Comparison of ENCODE assay signal across 23 cellular contexts in the genomic region with DNA sequence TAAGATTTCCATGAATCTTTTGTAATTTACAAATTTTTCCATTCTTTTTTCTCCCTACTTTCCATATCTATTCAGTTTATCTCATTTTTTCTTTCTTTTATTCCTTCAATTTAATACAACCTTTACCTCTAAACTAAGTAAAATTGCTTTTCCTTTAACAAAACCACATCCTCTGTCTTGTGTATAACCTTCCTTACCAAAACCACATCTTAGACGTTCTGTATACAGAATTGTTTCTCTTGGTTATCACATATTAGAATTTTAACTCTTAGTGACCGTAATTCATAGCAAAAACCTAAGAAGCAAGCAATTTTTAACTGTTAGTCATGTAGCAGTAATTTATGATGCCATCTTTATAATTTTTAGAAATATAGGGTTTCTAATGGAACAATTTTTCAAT. TPM values are rescaled to one million over a fixed set of nuclear protein-coding genes. Genes with fewer than 3 reads are reported as not detected.
DNase-seq lines count a peak whose midpoint lies in the region; ATAC-seq and TF ChIP-seq lines count a peak whose summit lies in the region.
"Had no signal": no experiment of that assay in that cellular context is flagged by ENCODE, and none has a peak within 500 bp of the region (broad histone marks: within the 10 kb centered on the region; RNA-seq: fewer than 3 reads in every experiment).

No MANE protein-coding gene starts in this region.

- peaks cover 7% of the 10 kb centered on the region for H3K4me1 ChIP-seq in foreskin keratinocyte
- H3K4me1 ChIP-seq: HAP-1, sigmoid colon had no signal

- H3K4me3 Mint-ChIP-seq in stimulated activated naive CD8-positive, alpha-beta T cell treated with anti-CD3 and anti-CD28 coated beads, Interleukin-15, Interleukin-2, amounts not matched to agents 100 ng/mL and 50 ng/mL, for 24 hours, result peak overlapping the region; percentile 67
- H3K4me3 Mint-ChIP-seq in T-cell, result peak overlapping the region; percentile 66 to 73 (median 73)
- no peak overlapping the region for H3K4me3 Mint-ChIP-seq in chondrocyte (ENCODE audit: unreplicated experiment)

- H3K27me3 ChIP-seq in foreskin keratinocyte, result no peaks in the 10 kb centered on the region
- H3K27me3 ChIP-seq: MG63, sigmoid colon had no signal

- POLR2A ChIA-PET in T-cell (lab: Charles Lee), result interaction anchor here in 1 of 2 donors (0.7 kb wide), 1 partner anchor 1744 kb away, joined by 4 read pairs; no protein-coding TSS in a partner anchor

- H3K36me3 Mint-ChIP-seq in stimulated activated naive CD8-positive, alpha-beta T cell treated with anti-CD3 and anti-CD28 coated beads, Interleukin-15, Interleukin-2, amounts not matched to agents 100 ng/mL and 50 ng/mL, for 24 hours (ENCODE audit: low read depth), result peaks cover 56% of the 10 kb centered on the region
- H3K36me3 Mint-ChIP-seq in T-cell (peaks cover 24% of the 10 kb centered on the region), chondrocyte (ENCODE audit: low read depth) (peaks cover 12% of the 10 kb centered on the region)

- H3K27ac Mint-ChIP-seq in stimulated activated naive CD8-positive, alpha-beta T cell treated with anti-CD3 and anti-CD28 coated beads, Interleukin-15, Interleukin-2, amounts not matched to agents 100 ng/mL and 50 ng/mL, for 24 hours, result peak overlapping the region; percentile 74
- H3K27ac Mint-ChIP-seq in T-cell (peak overlapping the region in 1 of 2 donors; percentile 24), chondrocyte (ENCODE audit: unreplicated experiment) (peak overlapping the region; percentile 14)

- H3K27ac ChIP-seq in foreskin keratinocyte, result no peak overlapping the region
- H3K27ac ChIP-seq: sigmoid colon, thoracic aorta had no signal

- no peak for ATAC-seq in stimulated activated naive CD8-positive, alpha-beta T cell treated with anti-CD3 and anti-CD28 coated beads, Interleukin-15, Interleukin-2, amounts not matched to agents 100 U/mL and 50 U/mL, for 24 hours
- ATAC-seq in T-cell (replicated peaks in 1 of 4), result peak; percentile 64 to 95 (median 82)
- ATAC-seq in HG03108 (IDR thresholded peaks at IDR 0.05; ENCODE audit: unreplicated experiment), result no peak
- no peak for ATAC-seq in foreskin keratinocyte
- ATAC-seq: mucosa of descending colon had no signal

- H3K27me3 Mint-ChIP-seq in stimulated activated naive CD8-positive, alpha-beta T cell treated with anti-CD3 and anti-CD28 coated beads, Interleukin-15, Interleukin-2, amounts not matched to agents 100 ng/mL and 50 ng/mL, for 24 hours, result no peaks in the 10 kb centered on the region
- H3K27me3 Mint-ChIP-seq in T-cell, result no peaks in the 10 kb centered on the region
- H3K27me3 Mint-ChIP-seq in chondrocyte (ENCODE audit: low read depth), result no peaks in the 10 kb centered on the region

- no peak for TF ChIP-seq CTCF in chondrocyte (IDR thresholded peaks at IDR 0.05)
- TF ChIP-seq CTCF in foreskin keratinocyte (conservative IDR thresholded peaks at IDR 0.05), result no peak

- CTCF ChIA-PET in T-cell (lab: Charles Lee), result interaction anchor here in 1 of 2 donors (0.6 kb wide), 1 partner anchor 168 kb away, joined by 3 read pairs; no protein-coding TSS in a partner anchor

- H3K9me3 Mint-ChIP-seq in stimulated activated naive CD8-positive, alpha-beta T cell treated with anti-CD3 and anti-CD28 coated beads, Interleukin-15, Interleukin-2, amounts not matched to agents 100 ng/mL and 50 ng/mL, for 24 hours, result no peaks in the 10 kb centered on the region
- H3K9me3 Mint-ChIP-seq in T-cell, result no peaks in the 10 kb centered on the region
- no peaks in the 10 kb centered on the region for H3K9me3 Mint-ChIP-seq in chondrocyte (ENCODE audit: low read depth)

- H3K4me1 Mint-ChIP-seq in stimulated activated naive CD8-positive, alpha-beta T cell treated with anti-CD3 and anti-CD28 coated beads, Interleukin-15, Interleukin-2, amounts not matched to agents 100 ng/mL and 50 ng/mL, for 24 hours (ENCODE audit: low read depth), result peaks cover 33% of the 10 kb centered on the region
- H3K4me1 Mint-ChIP-seq in T-cell (peaks cover 44 to 64% (median 45%) of the 10 kb centered on the region in 3 donors), chondrocyte (ENCODE audit: low read depth) (peaks cover 40% of the 10 kb centered on the region)

- DNase-seq in stimulated activated naive CD8-positive, alpha-beta T cell treated with anti-CD3 and anti-CD28 coated beads, Interleukin-15, Interleukin-2, amounts not matched to agents 100 U/mL and 50 U/mL, for 24 hours, result no peak
- DNase-seq in T-cell, result no peak
- DNase-seq in chondrocyte (ENCODE audit: low spot score), result no peak
- no peak for DNase-seq in activated effector memory CD4-positive, alpha-beta T cell treated with anti-CD3 and anti-CD28 coated beads, Interleukin-2, amount 50 U/mL, for 16 hours
- DNase-seq in foreskin keratinocyte, result no peak
- no peak for DNase-seq in NCI-H1436 treated with DMSO at 0.1 percent for 48 hours (lab: John Stamatoyannopoulos, UW)
- DNase-seq: activated CD4-positive, alpha-beta T cell treated with anti-CD3 and anti-CD28 coated beads, Interleukin-2, amount 50 U/mL, for 4 hours; activated naive CD4-positive, alpha-beta T cell; effector CD8-positive, alpha-beta T cell; hippocampal formation; kidney glomerular epithelial cell; MG63; mucosa of descending colon; NCI-H1930; NCI-H510A; occipital lobe; stimulated activated CD4-positive, alpha-beta T cell treated with anti-CD3 and anti-CD28 coated beads, Interleukin-2, amount 100 ng/mL, for 48 hours had no signal

RNA-seq across cellular contexts. Expression of a gene that starts 15.0 kb away (rescaled TPM):
- total RNA-seq in T-cell (10 to 100 TPM; 40.3 to 59.7 (median 42.8) TPM), chondrocyte (62.5 to 90.6 TPM (median 62.6 TPM) in 3 replicates), foreskin keratinocyte (62.5 and 75.3 TPM in 2 replicates)
- polyA plus RNA-seq in foreskin keratinocyte, result 73.8 and 80.6 TPM in 2 replicates

RNA-seq across cellular contexts. Expression of a gene that starts 51.4 kb away (rescaled TPM):
- total RNA-seq in T-cell (under 1 TPM in 3 of 5 donors, not detected in 2; 0.12 to 0.19 (median 0.13) TPM), chondrocyte (39.3 to 53.2 TPM (median 39.5 TPM) in 3 replicates), foreskin keratinocyte (41.6 and 42.7 TPM in 2 replicates)
- polyA plus RNA-seq in foreskin keratinocyte, result 27.3 and 30.4 TPM in 2 replicates
- total RNA-seq: HT1080 had no signal

Comparison
In these comparisons a context has a peak if more than half of its experiments do, and no peak if none do; other contexts are left out.
1. ATAC-seq: peak in T-cell (4 of 4); none in stimulated activated naive CD8-positive, alpha-beta T cell treated with anti-CD3 and anti-CD28 coated beads, Interleukin-15, Interleukin-2, amounts not matched to agents 100 U/mL and 50 U/mL, for 24 hours (single experiment), HG03108 (single experiment) and foreskin keratinocyte (single experiment).
2. RNA of a gene that starts 51.4 kb away (total RNA-seq): 41.6 to 42.7 TPM in foreskin keratinocyte and 39.3 to 53.2 TPM in chondrocyte; 0.12 to 0.19 TPM in T-cell; every median in the first group is over 10 times any median in the second.